Comparison of ENCODE assay signal across 15 cellular contexts in the genomic region with DNA sequence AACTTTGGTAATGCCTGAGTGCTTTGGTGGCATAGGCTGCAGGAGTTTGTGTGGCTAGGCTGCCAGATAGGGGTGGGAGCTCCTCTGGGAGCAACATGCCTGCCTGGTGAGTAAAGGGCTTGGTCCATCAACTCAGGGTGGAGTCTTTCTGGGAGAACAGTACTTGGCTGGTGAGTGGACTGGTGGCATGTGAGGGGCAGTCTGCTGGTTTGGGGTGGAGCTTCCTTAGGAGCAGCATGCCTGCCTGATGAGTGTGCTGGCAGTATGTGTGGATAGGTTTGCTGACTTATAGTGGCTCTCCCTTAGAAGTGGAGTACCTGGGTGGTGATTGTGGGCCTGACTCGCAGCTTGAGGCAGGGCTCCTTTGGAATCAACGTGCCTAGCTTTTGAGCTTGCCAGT. TPM values are rescaled to one million over a fixed set of nuclear protein-coding genes. Genes with fewer than 3 reads are reported as not detected.
A peak's percentile ranks its signal among the peaks of the same experiment; 100 is the strongest.
DNase-seq lines count a peak whose midpoint lies in the region; ATAC-seq and TF ChIP-seq lines count a peak whose summit lies in the region.
"Had no signal": no experiment of that assay in that cellular context is flagged by ENCODE, and none has a peak within 500 bp of the region (broad histone marks: within the 10 kb centered on the region; RNA-seq: fewer than 3 reads in every experiment).

No MANE protein-coding gene starts in this region.

- no peak overlapping the region for H3K4me3 ChIP-seq in epithelial cell of esophagus (ENCODE audit: low read length)
- H3K4me3 ChIP-seq in lung: no peak overlapping the region
- no peak overlapping the region for H3K4me3 ChIP-seq in right cardiac atrium (ENCODE audit: low read length)
- H3K4me3 ChIP-seq: esophagus squamous epithelium, SJSA1, smooth muscle cell had no signal

- no peak overlapping the region for H3K27ac ChIP-seq in lung (ENCODE audit: low read depth in 1 of 2, low read length in 1 of 2)
- no peak overlapping the region for H3K27ac ChIP-seq in right cardiac atrium (ENCODE audit: low read length)
- H3K27ac ChIP-seq: esophagus squamous epithelium, SJSA1 had no signal

- TF ChIP-seq CTCF in epithelial cell of esophagus (IDR thresholded peaks at IDR 0.05; ENCODE audit: insufficient read depth, low read depth, low read length, missing control alignments) (no peak), lung (IDR thresholded peaks at IDR 0.05; ENCODE audit: control extremely low read depth, extremely low read depth) (no peak)

- ATAC-seq in lung (ENCODE audit: insufficient read depth, low FRiP score) (peak; percentile 34), right cardiac atrium (no peak), HG02885 (IDR thresholded peaks at IDR 0.05; ENCODE audit: poor library complexity, unreplicated experiment) (no peak)
- ATAC-seq: activated T-cell treated with anti-CD3 and anti-CD28 coated beads, Interleukin-2, amount 50 U/mL, for 72 hours had no signal

- no peaks in the 10 kb centered on the region for H3K27me3 ChIP-seq in lung (ENCODE audit: control insufficient read depth, insufficient read depth)
- no peaks in the 10 kb centered on the region for H3K27me3 ChIP-seq in right cardiac atrium (ENCODE audit: control insufficient read depth, insufficient read depth)
- H3K27me3 ChIP-seq: esophagus squamous epithelium, SJSA1 had no signal

- H3K9me3 ChIP-seq in lung (ENCODE audit: control insufficient read depth in 2 of 2, insufficient read depth in 1 of 2, low read length in 1 of 2) (peaks cover 3 to 16% of the 10 kb centered on the region in 2 donors), right cardiac atrium (ENCODE audit: control insufficient read depth, low read length) (peaks cover 8% of the 10 kb centered on the region)
- H3K9me3 ChIP-seq: SJSA1 had no signal

- 74 to 88% methylated on average over 2 of the region's 2 CpGs for WGBS in lung, 2 donors
- WGBS in right cardiac atrium: 94% methylated on average over 2 of the region's 2 CpGs

- DNase-seq in D341Med (ENCODE audit: low spot score): peak; percentile 18
- DNase-seq in LHCN-M2 (ENCODE audit: low read depth): peak; percentile 64
- DNase-seq in epithelial cell of esophagus (ENCODE audit: low read depth): peak; percentile 98
- DNase-seq in lung (ENCODE audit: low spot score): no peak
- DNase-seq in right cardiac atrium: no peak
- no peak for DNase-seq in hypothalamus (lab: John Stamatoyannopoulos, UW)
- no peak for DNase-seq in ecto neural progenitor cell (ENCODE audit: low spot score)
- DNase-seq: activated T-cell treated with anti-CD3 and anti-CD28 coated beads, Interleukin-2, amount 50 U/mL, for 72 hours; DND-41; esophagus squamous epithelium; NCI-H1092 treated with DMSO at 0.1 percent for 48 hours had no signal

- H3K4me1 ChIP-seq in lung (ENCODE audit: control insufficient read depth in 2 of 2, insufficient read depth in 2 of 2, low read length in 2 of 2): no peaks in the 10 kb centered on the region
- no peaks in the 10 kb centered on the region for H3K4me1 ChIP-seq in right cardiac atrium (ENCODE audit: control insufficient read depth, insufficient read depth, low read length)
- H3K4me1 ChIP-seq: esophagus squamous epithelium, SJSA1 had no signal

- no peaks in the 10 kb centered on the region for H3K36me3 ChIP-seq in lung (ENCODE audit: control insufficient read depth in 2 of 2, insufficient read depth in 2 of 2, low read length in 2 of 2)
- H3K36me3 ChIP-seq: esophagus squamous epithelium, SJSA1 had no signal

- intact Hi-C loops in right cardiac atrium (cut with DNase I): no loop called here

RNA-seq across cellular contexts. Expression of gene SRI, which starts 34.9 kb away (rescaled TPM):
- total RNA-seq in LHCN-M2 (2014; rRNA removed) (70.1 and 87.6 TPM in 2 replicates), lung (100 to 1,000 TPM; 109 to 134 TPM), right cardiac atrium (100 to 1,000 TPM in 1 of 4 donors, 10 to 100 TPM in 3; 76.0 to 103 (median 90.3) TPM)
- 128 TPM for polyA plus RNA-seq in LHCN-M2 (2012)
- polyA plus RNA-seq in lung (100 to 1,000 TPM in 1 of 2 donors, 10 to 100 TPM in 1; 58.2 to 107 TPM), right cardiac atrium (62.1 TPM)

RNA-seq across cellular contexts. Expression of gene STEAP4, which starts 52.0 kb away (rescaled TPM):
- total RNA-seq in LHCN-M2 (2014; rRNA removed): 0.11 and 0.13 TPM in 2 replicates
- polyA plus RNA-seq in LHCN-M2 (2012): 0.05 TPM
- 100 to 1,000 TPM in 1 of 2 donors, 10 to 100 TPM in 1; 71.9 to 108 TPM for total RNA-seq in lung
- 10 to 100 TPM; 17.1 to 45.8 TPM for polyA plus RNA-seq in lung
- 10 to 100 TPM; 26.0 to 56.1 (median 38.1) TPM for total RNA-seq in right cardiac atrium
- 10.6 TPM for polyA plus RNA-seq in right cardiac atrium
- total RNA-seq: activated T-cell treated with anti-CD3 and anti-CD28 coated beads, Interleukin-2, amount 50 U/mL, for 72 hours; SJSA1 had no signal
- polyA plus RNA-seq: BJ, smooth muscle cell had no signal

Comparison
In these comparisons a context has a peak if more than half of its experiments do, and no peak if none do; other contexts are left out.
1. DNase-seq: peak in D341Med (single experiment), LHCN-M2 (single experiment) and epithelial cell of esophagus (single experiment); none in lung (single experiment), right cardiac atrium (0 of 3), hypothalamus (0 of 51) and ecto neural progenitor cell (single experiment).
2. RNA of gene STEAP4, which starts 52.0 kb away (total RNA-seq): 71.9 to 108 TPM in lung and 26.0 to 56.1 TPM in right cardiac atrium; 0.11 to 0.13 TPM in LHCN-M2; every median in the first group is over 10 times any median in the second.